Comparison of ENCODE assay signal across 10 cellular contexts in genomic region chr22:39384750-39385480, GRCh38. TPM values are rescaled to one million over a fixed set of nuclear protein-coding genes. Genes with fewer than 3 reads are reported as not detected.
DNase-seq lines count a peak whose midpoint lies in the region; ATAC-seq and TF ChIP-seq lines count a peak whose summit lies in the region.
"Had no signal": no experiment of that assay in that cellular context is flagged by ENCODE, and none has a peak within 500 bp of the region (broad histone marks: within the 10 kb centered on the region; RNA-seq: fewer than 3 reads in every experiment).

No MANE protein-coding gene starts in this region.

- no peaks in the 10 kb centered on the region for H3K4me1 ChIP-seq in A673 (ENCODE audit: insufficient read depth, low read length, poor library complexity, severe bottlenecking)

- ATAC-seq in GM18870 (IDR thresholded peaks at IDR 0.05; ENCODE audit: unreplicated experiment), result no peak
- ATAC-seq: activated naive CD4-positive, alpha-beta T cell treated with anti-CD3 and anti-CD28 coated beads, Interleukin-2, amount 50 U/mL, for 72 hours had no signal

- POLR2A ChIA-PET in A673 (lab: Charles Lee; ENCODE audit: low non-redundant PET), result no interaction called here

- H3K4me3 ChIP-seq in A673 (ENCODE audit: low read depth, low read length, poor library complexity, severe bottlenecking) (no peak overlapping the region), GM12864 (ENCODE audit: low read depth, low read length) (no peak overlapping the region)

- TF ChIP-seq CTCF in A673 (conservative IDR thresholded peaks at IDR 0.05; ENCODE audit: low read depth, low read length), result peak; percentile 41
- peak; percentile 64 for TF ChIP-seq CTCF in GM12864 (IDR thresholded peaks at IDR 0.05; ENCODE audit: low read depth, low read length, missing control alignments)

- H3K27me3 ChIP-seq in A673 (replicated peaks; ENCODE audit: insufficient read depth, low read depth, low read length, poor library complexity), result no peaks in the 10 kb centered on the region

- H3K27ac ChIP-seq in A673 (ENCODE audit: low read depth, low read length, poor library complexity, severe bottlenecking), result no peak overlapping the region

- H3K36me3 ChIP-seq in A673 (ENCODE audit: insufficient read depth, low read length, poor library complexity, severe bottlenecking), result no peaks in the 10 kb centered on the region

- CTCF ChIA-PET in A673 (lab: Charles Lee), result interaction anchor here (0.6 kb wide), 1 partner anchor 65 kb away, joined by 4 read pairs; no protein-coding TSS in a partner anchor

- DNase-seq in A673 (ENCODE audit: low spot score), result peak; percentile 60
- no peak for DNase-seq in GM12864 (ENCODE audit: low read depth)
- peak; percentile 15 for DNase-seq in SKM-1 treated with dmso at 0.1 percent for 144 hours (lab: John Stamatoyannopoulos, UW; ENCODE audit: unreplicated experiment)
- peak; percentile 73 for DNase-seq in iPS-NIHi7 (ENCODE audit: extremely low spot score)
- no peak for DNase-seq in A172 (ENCODE audit: low spot score)
- DNase-seq in activated effector memory CD4-positive, alpha-beta T cell treated with anti-CD3 and anti-CD28 coated beads, Interleukin-2, amount 50 U/mL, for 16 hours, result no peak
- DNase-seq in SW480 (ENCODE audit: low spot score), result no peak
- DNase-seq: glutamatergic neuron had no signal

- BruUV-seq in A673 (replicated peaks; lab: Mats Ljungman, UMichigan), result no TSS peak

- intact Hi-C loops in A673 (cut with micrococcal nuclease; ENCODE audit: unreplicated experiment), result no loop called here

- H3K9me3 ChIP-seq in A673 (ENCODE audit: low read depth, low read length, poor library complexity, severe bottlenecking), result no peaks in the 10 kb centered on the region

RNA-seq across cellular contexts. Expression of gene TAB1, which starts 14.7 kb away (rescaled TPM):
- total RNA-seq in A673 (2021), result 27.0 and 38.2 TPM in 2 replicates
- total RNA-seq in A172 (2014; rRNA removed; shearing (Covaris generic)), result 5.8 and 6.3 TPM in 2 replicates

RNA-seq across cellular contexts. Expression of gene SYNGR1, which starts 35.1 kb away (rescaled TPM):
- 31.7 and 36.7 TPM in 2 replicates for total RNA-seq in A673 (2021)
- total RNA-seq in A172 (2014; rRNA removed; shearing (Covaris generic)), result 2.4 and 2.9 TPM in 2 replicates

Comparison
In these comparisons a context has a peak if more than half of its experiments do, and no peak if none do; other contexts are left out.
1. DNase-seq: peak in A673 (single experiment), SKM-1 treated with dmso at 0.1 percent for 144 hours (single experiment) and iPS-NIHi7 (single experiment); none in GM12864 (single experiment), A172 (single experiment), activated effector memory CD4-positive, alpha-beta T cell treated with anti-CD3 and anti-CD28 coated beads, Interleukin-2, amount 50 U/mL, for 16 hours (single experiment) and SW480 (single experiment).